In the genomic region with DNA sequence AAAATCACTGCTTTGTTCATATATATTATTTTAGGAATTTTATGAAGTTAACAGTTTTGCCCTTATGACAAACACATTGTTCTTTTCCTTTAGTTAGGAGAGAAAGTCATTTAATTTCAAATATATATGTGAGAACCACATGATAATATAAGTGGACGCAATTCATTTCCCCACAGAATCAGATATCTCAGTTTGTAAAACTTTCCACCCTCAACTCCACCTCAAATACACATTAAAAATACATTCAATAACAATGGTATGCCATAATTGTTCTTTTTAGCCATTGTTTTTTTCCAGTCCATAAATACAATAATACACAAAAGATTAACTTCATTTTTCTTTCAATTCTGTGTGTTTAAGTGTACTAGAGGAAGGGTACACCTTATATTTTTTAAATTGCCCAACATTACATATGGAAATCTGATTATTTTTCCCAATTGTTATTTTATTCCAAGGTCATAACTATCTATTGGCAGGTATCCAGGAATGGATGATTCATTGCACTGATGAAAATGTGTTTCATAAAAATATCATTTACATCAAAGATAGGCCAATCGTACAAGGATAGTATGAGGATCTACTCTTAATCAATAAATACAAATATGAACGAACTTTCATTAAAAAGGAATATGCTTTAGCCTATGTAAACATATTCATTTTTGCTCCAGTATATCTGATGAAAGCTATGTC, we compare ENCODE assay signal across 21 cellular contexts.
"Had no signal": no experiment of that assay in that cellular context is flagged by ENCODE, and none has a peak within 500 bp of the region (broad histone marks: within the 10 kb centered on the region; RNA-seq: fewer than 3 reads in every experiment).

No MANE protein-coding gene starts in this region.

- H3K4me1 ChIP-seq: uterus had no signal

- FAIRE-seq: TTC549 had no signal

- ATAC-seq: activated CD4-positive, CD25-positive, alpha-beta regulatory T cell treated with anti-CD3 and anti-CD28 coated beads, Interleukin-2, amount 50 U/mL, for 24 hours; activated naive CD4-positive, alpha-beta T cell treated with anti-CD3 and anti-CD28 coated beads, Interleukin-2, amount 50 U/mL, for 72 hours; gastroesophageal sphincter; lower lobe of right lung; naive thymus-derived CD4-positive, alpha-beta T cell; right cardiac atrium; stimulated activated memory B cell treated with anti-CD40 and anti-IgM and Interleukin-4, amounts not matched to agents 10 μg/mL and 1 μg/mL and 100 μg/mL, for 72 hours had no signal

- H3K36me3 ChIP-seq: brain microvascular endothelial cell, gastroesophageal sphincter, lower lobe of right lung, spleen, tibial artery, uterus had no signal

- H3K9me3 ChIP-seq: gastroesophageal sphincter, lower lobe of right lung, spleen, tibial artery, uterus had no signal

- H3K4me3 ChIP-seq: dorsolateral prefrontal cortex, gastroesophageal sphincter, lower lobe of right lung, spleen, tibial artery, uterus had no signal

- H3K27ac ChIP-seq: brain microvascular endothelial cell, dorsolateral prefrontal cortex, gastroesophageal sphincter, lower lobe of right lung, spleen, tibial artery, uterus had no signal

- DNase-seq: activated CD4-positive, alpha-beta T cell treated with anti-CD3 and anti-CD28 coated beads, Interleukin-2, amount 50 U/mL, for 4 hours; activated effector memory CD4-positive, alpha-beta T cell treated with anti-CD3 and anti-CD28 coated beads, Interleukin-2, amount 50 U/mL, for 16 hours; activated T-cell treated with anti-CD3 and anti-CD28 coated beads, Interleukin-2, amount 50 U/mL, for 24 hours; amygdala; brain microvascular endothelial cell; cerebellar nuclear complex; dorsolateral prefrontal cortex; hippocampal formation; lower lobe of right lung; naive thymus-derived CD4-positive, alpha-beta T cell; posterior cingulate gyrus; right cardiac atrium; spleen; stimulated activated CD4-positive, alpha-beta T cell treated with anti-CD3 and anti-CD28 coated beads, Interleukin-1b, Interleukin-23, amount 100 ng/mL, for 48 hours; tibial artery; uterus had no signal

- H3K27me3 ChIP-seq: brain microvascular endothelial cell, dorsolateral prefrontal cortex, gastroesophageal sphincter, spleen, tibial artery, uterus had no signal
